21 cellular contexts compared by ENCODE assay signal in genomic region chr5:153157156-153157555, GRCh38.
DNase-seq lines count a peak whose midpoint lies in the region; ATAC-seq, FAIRE-seq and TF ChIP-seq lines count a peak whose summit lies in the region.
"Had no signal": no experiment of that assay in that cellular context is flagged by ENCODE, and none has a peak within 500 bp of the region (broad histone marks: within the 10 kb centered on the region; RNA-seq: fewer than 3 reads in every experiment).

No MANE protein-coding gene starts in this region.

- no peaks in the 10 kb centered on the region for H3K9me3 Mint-ChIP-seq in MCF 10A (ENCODE audit: unreplicated experiment)
- no peaks in the 10 kb centered on the region for H3K9me3 Mint-ChIP-seq in osteocyte (ENCODE audit: unreplicated experiment)

- POLR2A ChIA-PET in MCF 10A (lab: Yijun Ruan, JAX), result no interaction called here

- no peak overlapping the region for H3K4me3 Mint-ChIP-seq in MCF 10A (ENCODE audit: unreplicated experiment)
- H3K4me3 Mint-ChIP-seq in osteocyte (ENCODE audit: unreplicated experiment), result no peak overlapping the region
- H3K4me3 Mint-ChIP-seq: activated CD4-positive, alpha-beta T cell treated with anti-CD3 and anti-CD28 coated beads for 36 hours had no signal

- ATAC-seq in HG02981 (IDR thresholded peaks at IDR 0.05; ENCODE audit: unreplicated experiment) (peak; percentile 74), HG03439 (IDR thresholded peaks at IDR 0.05; ENCODE audit: unreplicated experiment) (no peak)
- ATAC-seq: activated CD4-positive, alpha-beta T cell treated with anti-CD3 and anti-CD28 coated beads for 36 hours; K562; PC-3; sciatic nerve had no signal

- no peak overlapping the region for H3K4me2 ChIP-seq in mammary epithelial cell (ENCODE audit: insufficient read depth, low read depth, low read length)

- H3K4me3 ChIP-seq in mammary epithelial cell (replicated peaks in 1 of 3; ENCODE audit: insufficient read depth in 1 of 3, low read depth in 2 of 3, low read length in 3 of 3), result no peak overlapping the region
- H3K4me3 ChIP-seq: K562, left ventricle myocardium inferior had no signal

- H3K9me3 ChIP-seq in mammary epithelial cell (replicated peaks; ENCODE audit: insufficient read depth, low read length), result no peaks in the 10 kb centered on the region

- peaks cover 35% of the 10 kb centered on the region for H3K4me1 ChIP-seq in mammary epithelial cell (ENCODE audit: insufficient read depth, low read length)
- H3K4me1 ChIP-seq: left ventricle myocardium inferior had no signal

- dilution Hi-C loops in mammary epithelial cell (cut with HindIII; ENCODE audit: low sequenced_read_pairs), result no loop called here

- peak; percentile 61 for FAIRE-seq in urothelium cell line (lab: Jason Lieb, UNC)
- FAIRE-seq: A204.1, colon, K562 had no signal

- H3K27me3 Mint-ChIP-seq in MCF 10A (ENCODE audit: insufficient read depth, unreplicated experiment) (no peaks in the 10 kb centered on the region), osteocyte (ENCODE audit: unreplicated experiment) (peaks cover 3% of the 10 kb centered on the region)
- H3K27me3 Mint-ChIP-seq: activated CD4-positive, alpha-beta T cell treated with anti-CD3 and anti-CD28 coated beads for 36 hours had no signal

- no peaks in the 10 kb centered on the region for H3K79me2 ChIP-seq in mammary epithelial cell (ENCODE audit: insufficient read depth, low read length)

- DNase-seq in mammary epithelial cell (peak; percentile 65), MCF 10A (ENCODE audit: unreplicated experiment) (no peak), RPMI7951 (ENCODE audit: low read depth) (peak; percentile 37), urothelium cell line (ENCODE audit: low spot score) (no peak), NCI-H2107 treated with DMSO at 0.1 percent for 48 hours (lab: John Stamatoyannopoulos, UW; ENCODE audit: unreplicated experiment) (no peak), osteocyte (ENCODE audit: extremely low spot score, unreplicated experiment) (no peak)
- DNase-seq: activated CD4-positive, alpha-beta T cell treated with anti-CD3 and anti-CD28 coated beads for 36 hours; activated CD8-positive, alpha-beta memory T cell treated with anti-CD3 and anti-CD28 coated beads, Interleukin-2, amount 50 U/mL, for 48 hours; activated naive CD4-positive, alpha-beta T cell; C1 segment of cervical spinal cord; DMS 273 treated with DMSO at 0.1 percent for 48 hours; foreskin melanocyte; left ventricle myocardium inferior; NCI-H526 treated with DMSO at 0.1 percent for 48 hours; PC-3 had no signal

- H3K27ac ChIP-seq in mammary epithelial cell (ENCODE audit: insufficient read depth, low read depth, low read length), result peak overlapping the region; percentile 18
- H3K27ac ChIP-seq: left ventricle myocardium inferior had no signal

- WGBS in mammary epithelial cell (ENCODE audit: low coverage, missing lambda C conversion rate), result 50% methylated on average over 1 of the region's 1 CpG

- H2AFZ ChIP-seq in mammary epithelial cell (ENCODE audit: low read depth, low read length), result no peak overlapping the region

- in situ Hi-C loops in mammary epithelial cell (cut with MboI; ENCODE audit: low sequenced_read_pairs in 2 of 2), result no loop called here

- H3K36me3 ChIP-seq in mammary epithelial cell (ENCODE audit: insufficient read depth, low read length), result no peaks in the 10 kb centered on the region
- H3K36me3 ChIP-seq: left ventricle myocardium inferior had no signal

- no peak overlapping the region for H3K9ac ChIP-seq in mammary epithelial cell (ENCODE audit: insufficient read depth, low read length)

- CTCF ChIA-PET in mammary epithelial cell (lab: Charles Lee; ENCODE audit: low non-redundant PET) (no interaction called here), MCF 10A (lab: Yijun Ruan, JAX) (interaction anchor here (1.1 to 1.6 kb wide), 2 partner anchors 8 to 9 kb away, joined by 4 to 7 read pairs; no protein-coding TSS in a partner anchor)

- BruUV-seq in mammary epithelial cell (replicated peaks; lab: Mats Ljungman, UMichigan) (no TSS peak), MCF 10A (replicated peaks; lab: Mats Ljungman, UMichigan) (no TSS peak)

- H3K36me3 Mint-ChIP-seq in MCF 10A (ENCODE audit: insufficient read depth, unreplicated experiment) (no peaks in the 10 kb centered on the region), osteocyte (ENCODE audit: unreplicated experiment) (no peaks in the 10 kb centered on the region)

- H3K4me1 Mint-ChIP-seq in MCF 10A (ENCODE audit: insufficient read depth, unreplicated experiment), result peaks cover 36% of the 10 kb centered on the region
- H3K4me1 Mint-ChIP-seq in osteocyte (ENCODE audit: unreplicated experiment), result peaks cover 15% of the 10 kb centered on the region
- H3K4me1 Mint-ChIP-seq: activated CD4-positive, alpha-beta T cell treated with anti-CD3 and anti-CD28 coated beads for 36 hours had no signal

- TF ChIP-seq CTCF in mammary epithelial cell (conservative IDR thresholded peaks at IDR 0.05 in 1 of 2, IDR thresholded peaks at IDR 0.05 in 1 of 2; ENCODE audit: extremely low read depth in 1 of 2, insufficient read depth in 1 of 2, low read depth in 1 of 2, low read length in 2 of 2) (no peak), MCF 10A (IDR thresholded peaks at IDR 0.05; ENCODE audit: unreplicated experiment) (no peak), osteocyte (IDR thresholded peaks at IDR 0.05) (no peak)

- H4K20me1 ChIP-seq in mammary epithelial cell (ENCODE audit: insufficient read depth, low read length), result no peaks in the 10 kb centered on the region

- intact Hi-C loops in mammary epithelial cell (cut with micrococcal nuclease) (loop anchor here (5.0 to 10.0 kb wide), 2 partner anchors 558 to 600 kb away; no protein-coding TSS in a partner anchor), MCF 10A (cut with micrococcal nuclease) (no loop called here)

- no peak overlapping the region for H3K27ac Mint-ChIP-seq in MCF 10A (ENCODE audit: low read depth, unreplicated experiment)
- no peak overlapping the region for H3K27ac Mint-ChIP-seq in osteocyte (ENCODE audit: unreplicated experiment)
- H3K27ac Mint-ChIP-seq: activated CD4-positive, alpha-beta T cell treated with anti-CD3 and anti-CD28 coated beads for 36 hours had no signal

- H3K27me3 ChIP-seq in mammary epithelial cell (ENCODE audit: insufficient read depth, low read length), result no peaks in the 10 kb centered on the region

Comparison
In these comparisons a context has a peak if more than half of its experiments do, and no peak if none do; other contexts are left out.
1. DNase-seq: peak in mammary epithelial cell (single experiment) and RPMI7951 (single experiment); none in MCF 10A (single experiment), urothelium cell line (single experiment), NCI-H2107 treated with DMSO at 0.1 percent for 48 hours (single experiment) and osteocyte (single experiment).